ENCODE assay signal across 1 cellular context in the genomic region with DNA sequence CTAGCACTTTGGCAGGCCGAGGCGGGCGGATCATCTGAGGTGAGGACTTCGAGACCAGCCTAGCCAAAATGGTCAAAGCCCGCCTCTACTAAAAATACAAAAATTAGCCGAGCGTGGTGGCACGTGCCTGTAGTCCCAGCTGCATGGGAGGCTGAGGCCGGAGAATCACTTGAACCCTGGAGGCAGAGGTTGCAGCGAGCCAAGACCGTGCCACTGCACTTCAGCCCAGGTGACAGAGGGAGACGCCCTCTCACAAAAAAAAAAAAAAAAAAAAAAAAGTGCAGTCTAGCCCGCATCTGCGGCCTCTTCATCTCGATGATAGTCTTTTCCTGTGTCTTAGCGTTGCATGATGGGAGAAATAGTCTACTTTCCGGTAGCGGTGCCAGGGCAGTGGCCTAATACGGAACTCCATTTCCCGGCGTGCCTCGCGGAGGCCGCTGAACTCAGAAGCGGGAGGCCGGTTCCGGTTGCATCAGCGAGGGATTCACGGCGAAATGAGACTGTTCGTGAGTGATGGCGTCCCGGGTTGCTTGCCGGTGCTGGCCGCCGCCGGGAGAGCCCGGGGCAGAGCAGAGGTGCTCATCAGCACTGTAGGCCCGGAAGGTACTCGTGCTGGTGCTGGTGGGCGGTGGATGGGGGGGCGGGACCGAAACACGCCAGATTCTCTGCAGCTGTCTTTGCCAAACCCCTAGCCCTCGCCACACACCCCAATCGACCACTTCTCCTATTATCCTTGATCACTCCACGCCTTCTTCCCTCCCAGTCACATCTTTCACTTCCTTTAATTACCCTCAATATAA.
TF ChIP-seq lines count a peak whose summit lies in the region.

MARS1 (plus strand) TSS at position 472 of the 800 bp plus-strand sequence; CDS start at position 495, 23 bp downstream.

TF ChIP-seq in K562, 482 proteins besides CTCF, POLR2A, EP300 and RAD21 (continued from another document and continues in another):
- TF ChIP-seq PCBP2 (IDR thresholded peaks at IDR 0.05; ENCODE audit: low read depth, low read length, poor library complexity, severe bottlenecking) (no peak), PTTG1 (tag; IDR thresholded peaks at IDR 0.05; ENCODE audit: low read depth) (no peak), HINFP (tag; conservative IDR thresholded peaks at IDR 0.05; ENCODE audit: low read depth) (no peak), ZFP36 (IDR thresholded peaks at IDR 0.05; ENCODE audit: low read depth, low read length, partially characterized antibody) (peak; percentile 35), ZFP1 (CRISPR knock-in tag; IDR thresholded peaks at IDR 0.05) (no peak), YY1 (IDR thresholded peaks at IDR 0.05; ENCODE audit: borderline replicate concordance in 1 of 3, control insufficient read depth in 1 of 3, extremely low read depth in 1 of 3, insufficient read depth in 3 of 3, insufficient read length in 1 of 3, insufficient replicate concordance in 2 of 3, low read depth in 1 of 3, low read length in 2 of 3) (peak; percentile 22 to 88 (median 78)), MEF2D (tag; conservative IDR thresholded peaks at IDR 0.05; ENCODE audit: low read depth) (0 out of 2 replicates have a peak, but pooled peaks have one; percentile 11), XRCC3 (IDR thresholded peaks at IDR 0.05) (no peak), GTF2A2 (tag; IDR thresholded peaks at IDR 0.05) (no peak), ZNF274 (IDR thresholded peaks at IDR 0.05; ENCODE audit: borderline replicate concordance, low read depth, low read length) (no peak), PTRF (tag; IDR thresholded peaks at IDR 0.05) (no peak), LCOR (CRISPR knock-in tag; IDR thresholded peaks at IDR 0.05) (no peak; the same call in 1 of the 2 replicates), BRD4 (IDR thresholded peaks at IDR 0.05) (no peak), KDM2B (CRISPR knock-in tag; IDR thresholded peaks at IDR 0.05) (no peak), POLR2B (IDR thresholded peaks at IDR 0.05; ENCODE audit: low read depth, partially characterized antibody) (peak; percentile 66), MTF1 (CRISPR knock-in tag; IDR thresholded peaks at IDR 0.05; ENCODE audit: borderline replicate concordance) (no peak), ZNF609 (CRISPR knock-in tag; IDR thresholded peaks at IDR 0.05; ENCODE audit: borderline replicate concordance) (no peak), RERE (CRISPR knock-in tag; IDR thresholded peaks at IDR 0.05; ENCODE audit: borderline replicate concordance) (no peak), ZNF384 (IDR thresholded peaks at IDR 0.05; ENCODE audit: low read depth, low read length) (peak; percentile 100), HNRNPK (IDR thresholded peaks at IDR 0.05; ENCODE audit: low read depth, low read length, poor library complexity, severe bottlenecking) (no peak), ZNF584 (CRISPR knock-in tag; IDR thresholded peaks at IDR 0.05; ENCODE audit: low read depth) (no peak), GABPB2 (CRISPR knock-in tag; conservative IDR thresholded peaks at IDR 0.05) (no peak), RBM14 (IDR thresholded peaks at IDR 0.05; ENCODE audit: borderline replicate concordance, insufficient read depth, low read depth, low read length) (0 out of 2 replicates have a peak, but pooled peaks have one; percentile 37), ZNF551 (CRISPR knock-in tag; IDR thresholded peaks at IDR 0.05) (no peak), NRF1 (conservative IDR thresholded peaks at IDR 0.05 in 1 of 2, IDR thresholded peaks at IDR 0.05 in 1 of 2) (peak in 1 of 2 experiments; percentile 40; a peak in 1 of 4 replicates), ZNF217 (CRISPR knock-in tag; IDR thresholded peaks at IDR 0.05) (no peak), IFI16 (CRISPR knock-in tag; IDR thresholded peaks at IDR 0.05) (no peak), MTA1 (IDR thresholded peaks at IDR 0.05; ENCODE audit: borderline replicate concordance) (0 out of 2 replicates have a peak, but pooled peaks have one; percentile 24), ZNF785 (CRISPR knock-in tag; IDR thresholded peaks at IDR 0.05) (no peak), MAFK (IDR thresholded peaks at IDR 0.05; ENCODE audit: low read length) (0 out of 2 replicates have a peak, but pooled peaks have one; percentile 4), ZNF707 (CRISPR knock-in tag; conservative IDR thresholded peaks at IDR 0.05) (no peak), HMGN3 (IDR thresholded peaks at IDR 0.05; ENCODE audit: borderline replicate concordance, extremely low read depth, insufficient read length, low read depth, low read length) (peak; percentile 29), SNIP1 (IDR thresholded peaks at IDR 0.05; ENCODE audit: low read depth) (peak; percentile 90), U2AF2 (optimal IDR thresholded peaks at IDR 0.05; ENCODE audit: low read depth, low read length) (no peak), TGIF2 (CRISPR knock-in tag; IDR thresholded peaks at IDR 0.05) (no peak), CGGBP1 (CRISPR knock-in tag; IDR thresholded peaks at IDR 0.05) (no peak), SIRT6 (IDR thresholded peaks at IDR 0.05; ENCODE audit: low read depth, low read length) (no peak), SRSF3 (IDR thresholded peaks at IDR 0.05; ENCODE audit: insufficient read depth, low read length) (0 out of 2 replicates have a peak, but pooled peaks have one; percentile 45)
- TF ChIP-seq, protein P1, sequence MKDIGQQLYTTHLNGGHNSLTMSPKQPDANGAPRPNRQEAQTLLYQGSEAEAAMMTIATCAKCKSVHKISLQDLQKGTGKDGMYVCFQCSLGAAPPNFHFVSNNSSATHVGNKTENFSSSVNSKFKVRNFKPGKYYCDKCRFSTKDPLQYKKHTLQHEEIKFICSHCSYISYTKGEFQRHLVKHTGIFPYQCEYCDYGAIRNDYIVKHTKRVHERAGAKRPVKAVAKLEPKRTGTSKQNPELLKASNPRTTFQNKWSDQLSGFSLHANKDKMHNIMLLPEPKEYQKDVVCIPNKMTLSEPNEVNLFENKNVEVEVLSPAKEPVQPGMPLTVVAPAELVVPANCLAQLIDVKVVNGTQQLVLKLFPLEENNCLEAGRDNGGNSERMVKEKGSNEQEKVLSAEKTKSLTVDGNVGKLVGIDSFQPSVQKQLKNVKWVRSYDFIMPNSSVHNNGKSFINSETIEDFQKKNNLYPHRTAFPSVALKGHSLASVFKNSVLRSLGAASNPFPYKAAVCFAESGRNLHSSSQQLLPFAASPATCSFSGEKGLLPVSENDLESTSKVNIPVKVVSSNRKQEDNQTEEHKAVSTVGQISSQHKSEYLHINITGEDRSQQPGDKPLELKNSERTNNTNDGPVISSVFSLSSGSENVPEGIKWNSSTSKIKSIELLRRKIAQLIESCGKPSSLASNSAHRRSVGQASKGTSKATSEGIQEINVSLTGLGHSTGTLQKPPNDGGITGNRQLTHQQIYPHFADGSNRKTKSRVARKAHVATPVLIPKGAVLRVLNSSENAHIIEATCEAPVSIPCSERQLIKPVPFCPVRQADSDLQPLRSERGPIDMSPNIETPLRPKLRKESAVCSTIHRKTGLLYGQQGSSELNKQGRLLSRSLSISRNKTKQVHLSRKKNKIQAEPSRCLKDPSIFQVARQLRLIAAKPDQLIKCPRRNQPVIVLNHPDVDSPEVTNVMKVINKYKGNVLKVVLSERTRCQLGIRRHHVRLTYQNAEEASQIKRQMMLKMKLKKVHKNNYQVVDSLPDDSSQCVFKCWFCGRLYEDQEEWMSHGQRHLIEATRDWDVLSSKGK (CRISPR knock-in tag; IDR thresholded peaks at IDR 0.05) = no peak
- TF ChIP-seq, protein P2, sequence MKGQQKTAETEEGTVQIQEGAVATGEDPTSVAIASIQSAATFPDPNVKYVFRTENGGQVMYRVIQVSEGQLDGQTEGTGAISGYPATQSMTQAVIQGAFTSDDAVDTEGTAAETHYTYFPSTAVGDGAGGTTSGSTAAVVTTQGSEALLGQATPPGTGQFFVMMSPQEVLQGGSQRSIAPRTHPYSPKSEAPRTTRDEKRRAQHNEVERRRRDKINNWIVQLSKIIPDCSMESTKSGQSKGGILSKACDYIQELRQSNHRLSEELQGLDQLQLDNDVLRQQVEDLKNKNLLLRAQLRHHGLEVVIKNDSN (CRISPR knock-in tag; IDR thresholded peaks at IDR 0.05) = peak; percentile 55; the same call in 1 of the 2 replicates
- TF ChIP-seq, protein P3, sequence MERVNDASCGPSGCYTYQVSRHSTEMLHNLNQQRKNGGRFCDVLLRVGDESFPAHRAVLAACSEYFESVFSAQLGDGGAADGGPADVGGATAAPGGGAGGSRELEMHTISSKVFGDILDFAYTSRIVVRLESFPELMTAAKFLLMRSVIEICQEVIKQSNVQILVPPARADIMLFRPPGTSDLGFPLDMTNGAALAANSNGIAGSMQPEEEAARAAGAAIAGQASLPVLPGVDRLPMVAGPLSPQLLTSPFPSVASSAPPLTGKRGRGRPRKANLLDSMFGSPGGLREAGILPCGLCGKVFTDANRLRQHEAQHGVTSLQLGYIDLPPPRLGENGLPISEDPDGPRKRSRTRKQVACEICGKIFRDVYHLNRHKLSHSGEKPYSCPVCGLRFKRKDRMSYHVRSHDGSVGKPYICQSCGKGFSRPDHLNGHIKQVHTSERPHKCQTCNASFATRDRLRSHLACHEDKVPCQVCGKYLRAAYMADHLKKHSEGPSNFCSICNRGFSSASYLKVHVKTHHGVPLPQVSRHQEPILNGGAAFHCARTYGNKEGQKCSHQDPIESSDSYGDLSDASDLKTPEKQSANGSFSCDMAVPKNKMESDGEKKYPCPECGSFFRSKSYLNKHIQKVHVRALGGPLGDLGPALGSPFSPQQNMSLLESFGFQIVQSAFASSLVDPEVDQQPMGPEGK (CRISPR knock-in tag; IDR thresholded peaks at IDR 0.05; ENCODE audit: borderline replicate concordance) = no peak
